24 cellular contexts compared by ENCODE assay signal in the genomic region with DNA sequence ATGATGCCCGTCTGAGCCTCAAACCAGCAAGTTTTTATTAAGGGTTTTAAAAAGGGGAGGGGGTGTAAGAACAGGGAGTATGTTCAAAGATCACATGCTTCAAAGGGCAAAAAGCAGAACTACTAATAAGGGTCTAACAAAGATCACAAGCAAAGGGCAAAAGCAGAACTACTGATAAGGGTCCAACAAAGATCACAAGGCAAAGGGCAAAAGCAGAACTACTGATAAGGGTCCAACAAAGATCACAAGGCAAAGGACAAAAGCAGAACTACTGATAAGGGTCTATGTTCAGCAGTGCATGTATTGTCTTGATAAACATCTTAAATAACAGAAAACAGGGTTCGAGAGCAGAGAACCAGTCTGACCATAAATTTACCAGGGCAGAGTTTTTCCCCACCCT. TPM values are rescaled to one million over a fixed set of nuclear protein-coding genes. Genes with fewer than 3 reads are reported as not detected.
"Had no signal": no experiment of that assay in that cellular context is flagged by ENCODE, and none has a peak within 500 bp of the region (broad histone marks: within the 10 kb centered on the region; RNA-seq: fewer than 3 reads in every experiment).

No MANE protein-coding gene starts in this region.

RNA-seq across cellular contexts. Expression of a gene that starts 35.0 kb away (rescaled TPM):
- total RNA-seq: activated CD4-positive, alpha-beta memory T cell treated with anti-CD3 and anti-CD28 coated beads for 36 hours; activated CD4-positive, alpha-beta T cell treated with anti-CD3 and anti-CD28 coated beads for 36 hours; activated CD4-positive, alpha-beta T cell treated with anti-CD3 and anti-CD28 coated beads, Interleukin-2, amount 10 ng/mL, durations not matched to agents 24 days and 14 days; activated CD8-positive, alpha-beta memory T cell treated with anti-CD3 and anti-CD28 coated beads for 36 hours; activated CD8-positive, alpha-beta memory T cell treated with anti-CD3 and anti-CD28 coated beads, Interleukin-2, amount 10 ng/mL, durations not matched to agents 7 days and 5 days; activated CD8-positive, alpha-beta T cell treated with anti-CD3 and anti-CD28 coated beads, Interleukin-2, amount 10 ng/mL, durations not matched to agents 7 days and 5 days; activated naive CD4-positive, alpha-beta T cell treated with anti-CD3 and anti-CD28 coated beads for 36 hours; activated naive CD8-positive, alpha-beta T cell treated with anti-CD3 and anti-CD28 coated beads, Interleukin-2, amount 10 ng/mL, durations not matched to agents 7 days and 5 days; activated T-helper 1 cell treated with anti-CD3 and anti-CD28 coated beads, Interleukin-12 subunit alpha, Interleukin-12 subunit beta, Interleukin-2, Interleukin-4 antibody, amounts not matched to agents 30 ng/mL and 10 ng/mL and 1 ng/mL, durations not matched to agents 14 hours and 24 hours and 36 hours; activated T-helper 2 cell treated with anti-CD3 and anti-CD28 coated beads, Interferon-gamma antibody, Interleukin-2, Interleukin-4, amounts not matched to agents 10 μg/mL and 5 μg/mL and 100 μg/mL, durations not matched to agents 14 hours and 24 hours and 36 hours; ascending aorta; breast epithelium; cardiac muscle cell; colonic mucosa; dermis microvascular lymphatic vessel endothelial cell; endothelial cell of umbilical vein; esophagus squamous epithelium; fibroblast of lung; fibroblast of villous mesenchyme; gastroesophageal sphincter; glomerular endothelial cell; heart right ventricle; T-helper 2 cell treated with Interferon-gamma antibody and Interleukin-4, amounts not matched to agents 100 ng/mL and 5 ng/mL, for 36 hours had no signal
- polyA plus RNA-seq: cardiac muscle cell, endothelial cell of umbilical vein, esophagus, fibroblast of lung had no signal
